ENCODE assay signal across 1 cellular context in the genomic region with DNA sequence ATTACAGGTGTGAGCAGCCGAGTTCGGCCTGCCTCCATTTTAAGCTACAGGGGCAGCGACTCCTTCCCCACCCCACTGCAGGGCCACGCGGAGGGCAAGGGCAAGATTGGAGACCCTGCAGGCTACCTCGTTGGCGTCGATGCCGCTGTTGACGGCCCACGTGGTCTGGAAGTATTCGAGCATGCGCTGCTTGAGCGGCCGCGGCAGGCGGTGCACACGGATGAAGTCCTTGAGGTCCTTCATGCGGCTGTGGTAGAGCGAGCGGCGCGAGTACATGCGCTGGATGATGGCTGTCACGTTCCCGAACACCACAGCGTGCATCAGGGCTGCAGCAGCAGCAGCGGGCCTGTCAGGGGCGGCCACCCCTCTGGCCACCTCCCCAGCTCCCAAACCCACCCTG.
TF ChIP-seq lines count a peak whose summit lies in the region.

No MANE protein-coding gene starts in this region.

TF ChIP-seq in HepG2, 621 proteins besides CTCF, POLR2A, EP300 and RAD21:
- no peak for TF ChIP-seq HNRNPL (IDR thresholded peaks at IDR 0.05; ENCODE audit: low read depth, low read length)
- TF ChIP-seq, protein P1, sequence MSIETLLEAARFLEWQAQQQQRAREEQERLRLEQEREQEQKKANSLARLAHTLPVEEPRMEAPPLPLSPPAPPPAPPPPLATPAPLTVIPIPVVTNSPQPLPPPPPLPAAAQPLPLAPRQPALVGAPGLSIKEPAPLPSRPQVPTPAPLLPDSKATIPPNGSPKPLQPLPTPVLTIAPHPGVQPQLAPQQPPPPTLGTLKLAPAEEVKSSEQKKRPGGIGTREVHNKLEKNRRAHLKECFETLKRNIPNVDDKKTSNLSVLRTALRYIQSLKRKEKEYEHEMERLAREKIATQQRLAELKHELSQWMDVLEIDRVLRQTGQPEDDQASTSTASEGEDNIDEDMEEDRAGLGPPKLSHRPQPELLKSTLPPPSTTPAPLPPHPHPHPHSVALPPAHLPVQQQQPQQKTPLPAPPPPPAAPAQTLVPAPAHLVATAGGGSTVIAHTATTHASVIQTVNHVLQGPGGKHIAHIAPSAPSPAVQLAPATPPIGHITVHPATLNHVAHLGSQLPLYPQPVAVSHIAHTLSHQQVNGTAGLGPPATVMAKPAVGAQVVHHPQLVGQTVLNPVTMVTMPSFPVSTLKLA (IDR thresholded peaks at IDR 0.05) = peak; percentile 73
